ENCODE assay signal across 16 cellular contexts in genomic region chr3:16406175-16406574, GRCh38.
DNase-seq lines count a peak whose midpoint lies in the region; ATAC-seq, FAIRE-seq and TF ChIP-seq lines count a peak whose summit lies in the region.
"Had no signal": no experiment of that assay in that cellular context is flagged by ENCODE, and none has a peak within 500 bp of the region (broad histone marks: within the 10 kb centered on the region; RNA-seq: fewer than 3 reads in every experiment).

No MANE protein-coding gene starts in this region.

- CTCF ChIA-PET in activated CD4-positive, alpha-beta T cell treated with anti-CD3 and anti-CD28 coated beads for 36 hours (lab: Charles Lee), result no interaction called here

- peak overlapping the region; percentile 49 for H3K27ac Mint-ChIP-seq in activated CD4-positive, alpha-beta T cell treated with anti-CD3 and anti-CD28 coated beads for 36 hours
- peak overlapping the region; percentile 43 for H3K27ac Mint-ChIP-seq in stimulated activated effector memory CD8-positive, alpha-beta T cell treated with anti-CD3 and anti-CD28 coated beads, Interleukin-12 subunit alpha, Interleukin-12 subunit beta, amount 100 ng/mL, for 72 hours

- no peaks in the 10 kb centered on the region for H3K27me3 Mint-ChIP-seq in activated CD4-positive, alpha-beta T cell treated with anti-CD3 and anti-CD28 coated beads for 36 hours

- no peak for DNase-seq in activated CD4-positive, alpha-beta T cell treated with anti-CD3 and anti-CD28 coated beads for 36 hours
- DNase-seq in activated CD4-positive, alpha-beta T cell treated with anti-CD3 and anti-CD28 coated beads for 48 hours, result no peak
- no peak for DNase-seq in stimulated activated effector memory CD8-positive, alpha-beta T cell treated with anti-CD3 and anti-CD28 coated beads, Interleukin-12 subunit alpha, Interleukin-12 subunit beta, amount 100 ng/mL, for 72 hours (ENCODE audit: low spot score in 2 of 2)
- DNase-seq in NCI-H345 treated with DMSO at 0.1 percent for 48 hours (lab: John Stamatoyannopoulos, UW; ENCODE audit: unreplicated experiment) (no peak), GM12891 (ENCODE audit: insufficient read length, low spot score) (no peak)
- DNase-seq: COR-L47, MM.1S, NCI-H1105 treated with DMSO at 0.1 percent for 48 hours, NCI-H2081, NCI-H446 treated with DMSO at 0.1 percent for 48 hours, RPMI8226 had no signal

- POLR2A ChIA-PET in activated CD4-positive, alpha-beta T cell treated with anti-CD3 and anti-CD28 coated beads for 36 hours (lab: Charles Lee), result no interaction called here

- no peaks in the 10 kb centered on the region for H3K27me3 ChIP-seq in SU-DHL-6 (ENCODE audit: low read length)

- no peak overlapping the region for H3K4me3 ChIP-seq in SU-DHL-6 (ENCODE audit: insufficient read depth, low read length, poor library complexity, severe bottlenecking)

- no peaks in the 10 kb centered on the region for H3K9me3 Mint-ChIP-seq in activated CD4-positive, alpha-beta T cell treated with anti-CD3 and anti-CD28 coated beads for 36 hours (ENCODE audit: low read depth)
- H3K9me3 Mint-ChIP-seq in stimulated activated effector memory CD8-positive, alpha-beta T cell treated with anti-CD3 and anti-CD28 coated beads, Interleukin-12 subunit alpha, Interleukin-12 subunit beta, amount 100 ng/mL, for 72 hours, result no peaks in the 10 kb centered on the region

- no peak overlapping the region for H3K9ac ChIP-seq in SU-DHL-6 (ENCODE audit: low read length)

- peaks cover 30% of the 10 kb centered on the region for H3K4me1 Mint-ChIP-seq in activated CD4-positive, alpha-beta T cell treated with anti-CD3 and anti-CD28 coated beads for 36 hours
- peaks cover 47% of the 10 kb centered on the region for H3K4me1 Mint-ChIP-seq in stimulated activated effector memory CD8-positive, alpha-beta T cell treated with anti-CD3 and anti-CD28 coated beads, Interleukin-12 subunit alpha, Interleukin-12 subunit beta, amount 100 ng/mL, for 72 hours

- no peak for ATAC-seq in activated CD4-positive, alpha-beta T cell treated with anti-CD3 and anti-CD28 coated beads for 36 hours
- peak; percentile 1 for ATAC-seq in HG02798 (IDR thresholded peaks at IDR 0.05; ENCODE audit: poor library complexity, unreplicated experiment)
- no peak for ATAC-seq in stimulated activated effector memory CD8-positive, alpha-beta T cell treated with anti-CD3 and anti-CD28 coated beads, Interleukin-12 subunit alpha, Interleukin-12 subunit beta, amount 100 ng/mL, for 72 hours
- ATAC-seq in GM21381 (IDR thresholded peaks at IDR 0.05; ENCODE audit: unreplicated experiment), result no peak

- peaks cover 37% of the 10 kb centered on the region for H3K36me3 Mint-ChIP-seq in activated CD4-positive, alpha-beta T cell treated with anti-CD3 and anti-CD28 coated beads for 36 hours (ENCODE audit: low read depth)
- H3K36me3 Mint-ChIP-seq in stimulated activated effector memory CD8-positive, alpha-beta T cell treated with anti-CD3 and anti-CD28 coated beads, Interleukin-12 subunit alpha, Interleukin-12 subunit beta, amount 100 ng/mL, for 72 hours, result peaks cover 73% of the 10 kb centered on the region

- H3K4me3 Mint-ChIP-seq in activated CD4-positive, alpha-beta T cell treated with anti-CD3 and anti-CD28 coated beads for 36 hours, result no peak overlapping the region
- no peak overlapping the region for H3K4me3 Mint-ChIP-seq in stimulated activated effector memory CD8-positive, alpha-beta T cell treated with anti-CD3 and anti-CD28 coated beads, Interleukin-12 subunit alpha, Interleukin-12 subunit beta, amount 100 ng/mL, for 72 hours
- H3K4me3 Mint-ChIP-seq: CD14-positive monocyte had no signal

- no peaks in the 10 kb centered on the region for H3K9me2 ChIP-seq in SU-DHL-6 (replicated peaks; ENCODE audit: insufficient read depth, low read length)

- no peaks in the 10 kb centered on the region; the same call in 1 of the 2 replicates for H4K20me1 ChIP-seq in SU-DHL-6 (ENCODE audit: low read depth, low read length)

- no peaks in the 10 kb centered on the region for H3K9me3 ChIP-seq in SU-DHL-6 (ENCODE audit: insufficient read depth, low read length)

- intact Hi-C loops in activated CD4-positive, alpha-beta T cell treated with anti-CD3 and anti-CD28 coated beads for 36 hours (cut with DNase I, micrococcal nuclease), result no loop called here

- peak overlapping the region; percentile 44; the same call in 1 of the 2 replicates for H3K27ac ChIP-seq in SU-DHL-6 (ENCODE audit: low read depth, low read length)

- no peak overlapping the region for H2AFZ ChIP-seq in SU-DHL-6 (ENCODE audit: low read depth, low read length, severe bottlenecking)

- no peak for TF ChIP-seq POLR2A in GM12891 (IDR thresholded peaks at IDR 0.05; ENCODE audit: low read depth, low read length)

- no peak for FAIRE-seq in GM12891 (lab: Jason Lieb, UNC)
- FAIRE-seq: H1 had no signal

- H3K36me3 ChIP-seq in SU-DHL-6 (ENCODE audit: low read length), result peaks cover 59% of the 10 kb centered on the region

- no peak overlapping the region for H3K4me2 ChIP-seq in SU-DHL-6 (ENCODE audit: low read depth, low read length, poor library complexity, severe bottlenecking)

- peaks cover 87% of the 10 kb centered on the region for H3K79me2 ChIP-seq in SU-DHL-6 (ENCODE audit: insufficient read depth, low read length)

- H3F3A ChIP-seq in SU-DHL-6 (ENCODE audit: insufficient read depth), result peaks cover 34% of the 10 kb centered on the region

- no peak for TF ChIP-seq CTCF in SU-DHL-6 (IDR thresholded peaks at IDR 0.05; ENCODE audit: insufficient read depth, low read length, poor library complexity, severe bottlenecking)

TF ChIP-seq in GM12891, 5 proteins besides CTCF, POLR2A, EP300 and RAD21:
- no peak for TF ChIP-seq POLR2AphosphoS5 (IDR thresholded peaks at IDR 0.05; ENCODE audit: low read depth, low read length)
- TF ChIP-seq PAX5 (IDR thresholded peaks at IDR 0.05; ENCODE audit: insufficient read depth, low read length, severe bottlenecking), result no peak
- TF ChIP-seq TAF1 (IDR thresholded peaks at IDR 0.05; ENCODE audit: low read depth, low read length), result no peak
- TF ChIP-seq SPI1 (IDR thresholded peaks at IDR 0.05; ENCODE audit: low read depth, low read length), result no peak
- no peak for TF ChIP-seq POU2F2 (IDR thresholded peaks at IDR 0.05; ENCODE audit: low read depth, low read length)
